Comparison of ENCODE assay signal across 21 cellular contexts in genomic region chr1:81998165-81998564, GRCh38.
DNase-seq lines count a peak whose midpoint lies in the region; ATAC-seq and TF ChIP-seq lines count a peak whose summit lies in the region.
"Had no signal": no experiment of that assay in that cellular context is flagged by ENCODE, and none has a peak within 500 bp of the region (broad histone marks: within the 10 kb centered on the region; RNA-seq: fewer than 3 reads in every experiment).

No MANE protein-coding gene starts in this region.

- H3K4me1 ChIP-seq in GM23338 (ENCODE audit: insufficient read depth): no peaks in the 10 kb centered on the region
- H3K4me1 ChIP-seq in mammary epithelial cell (ENCODE audit: insufficient read depth, low read length): no peaks in the 10 kb centered on the region
- no peaks in the 10 kb centered on the region for H3K4me1 ChIP-seq in prostate gland (replicated peaks)
- H3K4me1 ChIP-seq: body of pancreas had no signal

- H3F3A ChIP-seq in GM23338 (replicated peaks; ENCODE audit: low read depth): no peaks in the 10 kb centered on the region

- no peak overlapping the region for H3K4me3 Mint-ChIP-seq in GM23338
- no peak overlapping the region for H3K4me3 Mint-ChIP-seq in activated naive CD8-positive, alpha-beta T cell treated with anti-CD3 and anti-CD28 coated beads, Interleukin-2, amount 50 U/mL, for 24 hours
- H3K4me3 Mint-ChIP-seq in stimulated activated memory B cell treated with anti-CD40 and anti-IgM and Interleukin-4, amounts not matched to agents 10 μg/mL and 1 μg/mL and 100 μg/mL, for 72 hours: no peak overlapping the region
- H3K4me3 Mint-ChIP-seq: activated naive CD4-positive, alpha-beta T cell treated with anti-CD3 and anti-CD28 coated beads, Interleukin-2, amount 10 ng/mL, durations not matched to agents 7 days and 5 days; dendritic cell treated with granulocyte-macrophage colony-stimulating factor and Interleukin-4, amounts not matched to agents 40 ng/mL and 50 ng/mL, for 4 days; stimulated activated naive B cell treated with anti-CD40 and anti-IgM and Interleukin-4, amounts not matched to agents 10 μg/mL and 1 μg/mL and 100 μg/mL, for 72 hours had no signal

- H2AFZ ChIP-seq in GM23338 (no peak overlapping the region), mammary epithelial cell (ENCODE audit: low read depth, low read length) (peak overlapping the region; percentile 50)

- H3K27ac ChIP-seq in GM23338 (ENCODE audit: low read depth) (no peak overlapping the region), mammary epithelial cell (ENCODE audit: insufficient read depth, low read depth, low read length) (no peak overlapping the region), prostate gland (no peak overlapping the region)
- H3K27ac ChIP-seq: body of pancreas had no signal

- no peaks in the 10 kb centered on the region for H3K27me3 Mint-ChIP-seq in GM23338 (ENCODE audit: insufficient read depth, low read depth, poor library complexity)
- H3K27me3 Mint-ChIP-seq in activated naive CD8-positive, alpha-beta T cell treated with anti-CD3 and anti-CD28 coated beads, Interleukin-2, amount 50 U/mL, for 24 hours: no peaks in the 10 kb centered on the region
- no peaks in the 10 kb centered on the region for H3K27me3 Mint-ChIP-seq in stimulated activated memory B cell treated with anti-CD40 and anti-IgM and Interleukin-4, amounts not matched to agents 10 μg/mL and 1 μg/mL and 100 μg/mL, for 72 hours
- H3K27me3 Mint-ChIP-seq: activated naive CD4-positive, alpha-beta T cell treated with anti-CD3 and anti-CD28 coated beads, Interleukin-2, amount 10 ng/mL, durations not matched to agents 7 days and 5 days; dendritic cell treated with granulocyte-macrophage colony-stimulating factor and Interleukin-4, amounts not matched to agents 40 ng/mL and 50 ng/mL, for 4 days; stimulated activated naive B cell treated with anti-CD40 and anti-IgM and Interleukin-4, amounts not matched to agents 10 μg/mL and 1 μg/mL and 100 μg/mL, for 72 hours had no signal

- H3K27me3 ChIP-seq in GM23338 (ENCODE audit: insufficient read depth): no peaks in the 10 kb centered on the region
- no peaks in the 10 kb centered on the region for H3K27me3 ChIP-seq in mammary epithelial cell (ENCODE audit: insufficient read depth, low read length)
- no peaks in the 10 kb centered on the region for H3K27me3 ChIP-seq in prostate gland (replicated peaks; ENCODE audit: insufficient read depth)
- H3K27me3 ChIP-seq: body of pancreas had no signal

- in situ Hi-C loops in mammary epithelial cell (cut with MboI; ENCODE audit: low sequenced_read_pairs in 2 of 2): no loop called here

- H3K27ac Mint-ChIP-seq in GM23338: no peak overlapping the region
- no peak overlapping the region for H3K27ac Mint-ChIP-seq in activated naive CD8-positive, alpha-beta T cell treated with anti-CD3 and anti-CD28 coated beads, Interleukin-2, amount 50 U/mL, for 24 hours
- no peak overlapping the region for H3K27ac Mint-ChIP-seq in stimulated activated memory B cell treated with anti-CD40 and anti-IgM and Interleukin-4, amounts not matched to agents 10 μg/mL and 1 μg/mL and 100 μg/mL, for 72 hours
- H3K27ac Mint-ChIP-seq: activated naive CD4-positive, alpha-beta T cell treated with anti-CD3 and anti-CD28 coated beads, Interleukin-2, amount 10 ng/mL, durations not matched to agents 7 days and 5 days; dendritic cell treated with granulocyte-macrophage colony-stimulating factor and Interleukin-4, amounts not matched to agents 40 ng/mL and 50 ng/mL, for 4 days; stimulated activated naive B cell treated with anti-CD40 and anti-IgM and Interleukin-4, amounts not matched to agents 10 μg/mL and 1 μg/mL and 100 μg/mL, for 72 hours had no signal

- peak; percentile 31 for ATAC-seq in GM23338
- peak; percentile 89 for ATAC-seq in left ventricle myocardium superior
- no peak for ATAC-seq in activated naive CD8-positive, alpha-beta T cell treated with anti-CD3 and anti-CD28 coated beads, Interleukin-2, amount 50 U/mL, for 24 hours
- no peak for ATAC-seq in stimulated activated memory B cell treated with anti-CD40 and anti-IgM and Interleukin-4, amounts not matched to agents 10 μg/mL and 1 μg/mL and 100 μg/mL, for 72 hours
- ATAC-seq: body of pancreas; stimulated activated naive B cell treated with anti-CD40 and anti-IgM and Interleukin-4, amounts not matched to agents 10 μg/mL and 1 μg/mL and 100 μg/mL, for 72 hours had no signal

- intact Hi-C loops in mammary epithelial cell (cut with micrococcal nuclease) (no loop called here), left ventricle myocardium superior (cut with micrococcal nuclease) (no loop called here), prostate gland (cut with DNase I) (no loop called here)

- CTCF ChIA-PET in mammary epithelial cell (lab: Charles Lee; ENCODE audit: low non-redundant PET): no interaction called here

- H3K4me1 Mint-ChIP-seq in GM23338: peaks cover 3% of the 10 kb centered on the region
- H3K4me1 Mint-ChIP-seq in activated naive CD8-positive, alpha-beta T cell treated with anti-CD3 and anti-CD28 coated beads, Interleukin-2, amount 50 U/mL, for 24 hours: no peaks in the 10 kb centered on the region
- H3K4me1 Mint-ChIP-seq in stimulated activated memory B cell treated with anti-CD40 and anti-IgM and Interleukin-4, amounts not matched to agents 10 μg/mL and 1 μg/mL and 100 μg/mL, for 72 hours: no peaks in the 10 kb centered on the region
- H3K4me1 Mint-ChIP-seq: activated naive CD4-positive, alpha-beta T cell treated with anti-CD3 and anti-CD28 coated beads, Interleukin-2, amount 10 ng/mL, durations not matched to agents 7 days and 5 days; stimulated activated naive B cell treated with anti-CD40 and anti-IgM and Interleukin-4, amounts not matched to agents 10 μg/mL and 1 μg/mL and 100 μg/mL, for 72 hours had no signal

- no TSS peak for BruUV-seq in mammary epithelial cell (replicated peaks; lab: Mats Ljungman, UMichigan)

- no peaks in the 10 kb centered on the region for H3K36me3 Mint-ChIP-seq in GM23338 (ENCODE audit: low read depth)
- H3K36me3 Mint-ChIP-seq in activated naive CD8-positive, alpha-beta T cell treated with anti-CD3 and anti-CD28 coated beads, Interleukin-2, amount 50 U/mL, for 24 hours (ENCODE audit: low read depth): no peaks in the 10 kb centered on the region
- no peaks in the 10 kb centered on the region for H3K36me3 Mint-ChIP-seq in stimulated activated memory B cell treated with anti-CD40 and anti-IgM and Interleukin-4, amounts not matched to agents 10 μg/mL and 1 μg/mL and 100 μg/mL, for 72 hours
- H3K36me3 Mint-ChIP-seq: activated naive CD4-positive, alpha-beta T cell treated with anti-CD3 and anti-CD28 coated beads, Interleukin-2, amount 10 ng/mL, durations not matched to agents 7 days and 5 days; stimulated activated naive B cell treated with anti-CD40 and anti-IgM and Interleukin-4, amounts not matched to agents 10 μg/mL and 1 μg/mL and 100 μg/mL, for 72 hours had no signal

- dilution Hi-C loops in mammary epithelial cell (cut with HindIII; ENCODE audit: low sequenced_read_pairs): no loop called here

- H3K9me2 ChIP-seq in GM23338 (ENCODE audit: insufficient read depth): no peaks in the 10 kb centered on the region

- H3K9ac ChIP-seq in mammary epithelial cell (ENCODE audit: insufficient read depth, low read length): no peak overlapping the region

- no peaks in the 10 kb centered on the region for H3K9me3 ChIP-seq in mammary epithelial cell (replicated peaks; ENCODE audit: insufficient read depth, low read length)
- no peaks in the 10 kb centered on the region for H3K9me3 ChIP-seq in prostate gland
- H3K9me3 ChIP-seq: body of pancreas had no signal

- H3K79me2 ChIP-seq in GM23338 (replicated peaks; ENCODE audit: insufficient read depth) (no peaks in the 10 kb centered on the region), mammary epithelial cell (ENCODE audit: insufficient read depth, low read length) (no peaks in the 10 kb centered on the region)

- no peaks in the 10 kb centered on the region for H3K9me3 Mint-ChIP-seq in GM23338
- H3K9me3 Mint-ChIP-seq in activated naive CD8-positive, alpha-beta T cell treated with anti-CD3 and anti-CD28 coated beads, Interleukin-2, amount 50 U/mL, for 24 hours: no peaks in the 10 kb centered on the region
- no peaks in the 10 kb centered on the region for H3K9me3 Mint-ChIP-seq in stimulated activated memory B cell treated with anti-CD40 and anti-IgM and Interleukin-4, amounts not matched to agents 10 μg/mL and 1 μg/mL and 100 μg/mL, for 72 hours
- H3K9me3 Mint-ChIP-seq: activated naive CD4-positive, alpha-beta T cell treated with anti-CD3 and anti-CD28 coated beads, Interleukin-2, amount 10 ng/mL, durations not matched to agents 7 days and 5 days; dendritic cell treated with granulocyte-macrophage colony-stimulating factor and Interleukin-4, amounts not matched to agents 40 ng/mL and 50 ng/mL, for 4 days; stimulated activated naive B cell treated with anti-CD40 and anti-IgM and Interleukin-4, amounts not matched to agents 10 μg/mL and 1 μg/mL and 100 μg/mL, for 72 hours had no signal

- no peak for TF ChIP-seq POLR2A in prostate gland (IDR thresholded peaks at IDR 0.05)

- WGBS in mammary epithelial cell (ENCODE audit: low coverage, missing lambda C conversion rate): 20% methylated on average over 4 of the region's 4 CpGs
- WGBS in prostate gland: 5% methylated on average over 4 of the region's 4 CpGs

- no peak overlapping the region for H3K4me3 ChIP-seq in GM23338
- H3K4me3 ChIP-seq in mammary epithelial cell (replicated peaks in 1 of 3; ENCODE audit: insufficient read depth in 1 of 3, low read depth in 2 of 3, low read length in 3 of 3): no peak overlapping the region
- H3K4me3 ChIP-seq in prostate gland: no peak overlapping the region
- H3K4me3 ChIP-seq: body of pancreas had no signal

- no peaks in the 10 kb centered on the region for H4K20me1 ChIP-seq in GM23338 (replicated peaks; ENCODE audit: insufficient read depth)
- H4K20me1 ChIP-seq in mammary epithelial cell (ENCODE audit: insufficient read depth, low read length): no peaks in the 10 kb centered on the region

- H3K36me3 ChIP-seq in GM23338 (ENCODE audit: insufficient read depth): no peaks in the 10 kb centered on the region
- no peaks in the 10 kb centered on the region for H3K36me3 ChIP-seq in mammary epithelial cell (ENCODE audit: insufficient read depth, low read length)
- H3K36me3 ChIP-seq in prostate gland: no peaks in the 10 kb centered on the region

- H3K4me2 ChIP-seq in GM23338: no peak overlapping the region
- H3K4me2 ChIP-seq in mammary epithelial cell (ENCODE audit: insufficient read depth, low read depth, low read length): no peak overlapping the region

- no peak for DNase-seq in GM23338 (ENCODE audit: low spot score)
- no peak for DNase-seq in mammary epithelial cell
- no peak for DNase-seq in left ventricle myocardium superior
- DNase-seq in prostate gland (ENCODE audit: low spot score): peak; percentile 53
- no peak for DNase-seq in activated naive CD8-positive, alpha-beta T cell treated with anti-CD3 and anti-CD28 coated beads, Interleukin-2, amount 50 U/mL, for 24 hours
- no peak for DNase-seq in NCI-H1092 treated with DMSO at 0.1 percent for 48 hours (lab: John Stamatoyannopoulos, UW)
- DNase-seq in amygdala (lab: John Stamatoyannopoulos, UW): no peak
- DNase-seq: activated CD4-positive, alpha-beta T cell treated with anti-CD3 and anti-CD28 coated beads, Interleukin-2, amount 50 U/mL, for 48 hours; activated naive CD4-positive, alpha-beta T cell treated with anti-CD3 and anti-CD28 coated beads, Interleukin-2, amount 10 ng/mL, durations not matched to agents 7 days and 5 days; activated T-cell treated with anti-CD3 and anti-CD28 coated beads, Interleukin-2, amount 50 U/mL, for 1 hour; body of pancreas; erythroblast; glutamatergic neuron; NCI-H1417 treated with DMSO at 0.1 percent for 48 hours; NK-92 treated with Interleukin-12 subunit alpha and Interleukin-12 subunit beta, amount 100 ng/mL, for 24 hours; retina; stimulated activated CD4-positive, alpha-beta T cell treated with anti-CD3 and anti-CD28 coated beads, Interleukin-15, amount 100 ng/mL, for 24 hours; stimulated activated naive B cell treated with anti-CD40 and anti-IgM and Interleukin-4, amounts not matched to agents 10 μg/mL and 1 μg/mL and 100 μg/mL, for 72 hours; SW 1271 had no signal

- TF ChIP-seq CTCF in GM23338 (conservative IDR thresholded peaks at IDR 0.05; ENCODE audit: low read depth in 2 of 2) (no peak), mammary epithelial cell (conservative IDR thresholded peaks at IDR 0.05 in 1 of 2, IDR thresholded peaks at IDR 0.05 in 1 of 2; ENCODE audit: extremely low read depth in 1 of 2, insufficient read depth in 1 of 2, low read depth in 1 of 2, low read length in 2 of 2) (no peak), prostate gland (IDR thresholded peaks at IDR 0.05) (no peak)

Comparison
In these comparisons a context has a peak if more than half of its experiments do, and no peak if none do; other contexts are left out.
1. ATAC-seq: peak in GM23338 (single experiment) and left ventricle myocardium superior (single experiment); none in activated naive CD8-positive, alpha-beta T cell treated with anti-CD3 and anti-CD28 coated beads, Interleukin-2, amount 50 U/mL, for 24 hours (single experiment) and stimulated activated memory B cell treated with anti-CD40 and anti-IgM and Interleukin-4, amounts not matched to agents 10 μg/mL and 1 μg/mL and 100 μg/mL, for 72 hours (single experiment).